11 cellular contexts compared by ENCODE assay signal in genomic region chr4:119729815-119730643, GRCh38.
DNase-seq lines count a peak whose midpoint lies in the region; TF ChIP-seq lines count a peak whose summit lies in the region.
"Had no signal": no experiment of that assay in that cellular context is flagged by ENCODE, and none has a peak within 500 bp of the region (broad histone marks: within the 10 kb centered on the region; RNA-seq: fewer than 3 reads in every experiment).

No MANE protein-coding gene starts in this region.

- peaks cover 8% of the 10 kb centered on the region for H3K9me3 Mint-ChIP-seq in chondrocyte (ENCODE audit: low read depth)

- H3K4me1 ChIP-seq in mesenchymal stem cell (ENCODE audit: control insufficient read depth, insufficient read depth, low read depth, low read length): peaks cover 4% of the 10 kb centered on the region
- no peaks in the 10 kb centered on the region for H3K4me1 ChIP-seq in thyroid gland

- intact Hi-C loops in thyroid gland (cut with DNase I): no loop called here

- H4K91ac ChIP-seq in mesenchymal stem cell (ENCODE audit: low read length): no peak overlapping the region

- H2BK120ac ChIP-seq in mesenchymal stem cell (ENCODE audit: low read depth, low read length): no peak overlapping the region

- no peak overlapping the region for H2BK15ac ChIP-seq in mesenchymal stem cell (ENCODE audit: low read depth, poor library complexity, severe bottlenecking)

- peak overlapping the region; percentile 94 for H3K27ac Mint-ChIP-seq in chondrocyte (ENCODE audit: unreplicated experiment)

- TF ChIP-seq POLR2A in thyroid gland (IDR thresholded peaks at IDR 0.05): no peak

- H3K27ac ChIP-seq in mesenchymal stem cell (ENCODE audit: low read length, poor library complexity, severe bottlenecking): peak overlapping the region; percentile 69
- H3K27ac ChIP-seq in thyroid gland: no peak overlapping the region

- DNase-seq in AG08395 (ENCODE audit: low spot score) (peak; percentile 51), LHCN-M2 (ENCODE audit: low read depth) (peak; percentile 87), chondrocyte (ENCODE audit: low spot score) (no peak), mesenchymal stem cell (peak; percentile 90), thyroid gland (no peak), NCI-H2081 treated with DMSO at 0.1 percent for 48 hours (lab: John Stamatoyannopoulos, UW) (no peak), anterior cingulate cortex (lab: John Stamatoyannopoulos, UW) (no peak), NCI-H187 (lab: John Stamatoyannopoulos, UW) (no peak)
- DNase-seq: activated effector memory CD4-positive, alpha-beta T cell treated with Interleukin-2 at 50 U/mL for 16 hours; COR-L47 had no signal

- H2AK5ac ChIP-seq in mesenchymal stem cell (ENCODE audit: low read length, severe bottlenecking): no peak overlapping the region

- no peaks in the 10 kb centered on the region for H3K79me1 ChIP-seq in mesenchymal stem cell (replicated peaks; ENCODE audit: low read length, poor library complexity, severe bottlenecking)

- peaks cover 100% of the 10 kb centered on the region for H3K4me1 Mint-ChIP-seq in chondrocyte (ENCODE audit: low read depth)

- H2AFZ ChIP-seq in mesenchymal stem cell (ENCODE audit: low read depth, low read length): no peak overlapping the region

- H3K9me3 ChIP-seq in mesenchymal stem cell (ENCODE audit: control insufficient read depth, low read length) (no peaks in the 10 kb centered on the region), thyroid gland (no peaks in the 10 kb centered on the region)

- no peaks in the 10 kb centered on the region for H3K36me3 ChIP-seq in mesenchymal stem cell (ENCODE audit: control insufficient read depth in 1 of 2, insufficient read depth in 2 of 2, low read depth in 1 of 2, low read length in 2 of 2)
- H3K36me3 ChIP-seq in thyroid gland: no peaks in the 10 kb centered on the region

- H3K4me2 ChIP-seq in mesenchymal stem cell (ENCODE audit: low read length, poor library complexity, severe bottlenecking): no peak overlapping the region

- H2BK5ac ChIP-seq in mesenchymal stem cell (ENCODE audit: low read depth, low read length, poor library complexity, severe bottlenecking): no peak overlapping the region

- H3K27me3 ChIP-seq in mesenchymal stem cell (ENCODE audit: control insufficient read depth in 1 of 2, insufficient read depth in 1 of 2, low read length in 2 of 2): no peaks in the 10 kb centered on the region
- no peaks in the 10 kb centered on the region for H3K27me3 ChIP-seq in thyroid gland

- WGBS in mesenchymal stem cell: 40% methylated on average over 1 of the region's 6 CpGs
- WGBS in thyroid gland, 2 donors: 64 to 75% methylated on average over 6 of the region's 6 CpGs

- no peak overlapping the region for H4K8ac ChIP-seq in mesenchymal stem cell (ENCODE audit: low read length)

- no peak overlapping the region for H3K23ac ChIP-seq in mesenchymal stem cell (ENCODE audit: low read length in 2 of 2)

- no peak overlapping the region for H3K4me3 Mint-ChIP-seq in chondrocyte (ENCODE audit: unreplicated experiment)

- no peak overlapping the region for H2BK12ac ChIP-seq in mesenchymal stem cell (ENCODE audit: low read length in 2 of 2)

- no peak overlapping the region for H3K4me3 ChIP-seq in mesenchymal stem cell (ENCODE audit: insufficient read depth in 1 of 2, low read depth in 1 of 2, low read length in 2 of 2)
- H3K4me3 ChIP-seq in thyroid gland (replicated peaks in 1 of 3): no peak overlapping the region
- H3K4me3 ChIP-seq: lung had no signal

- TF ChIP-seq CTCF in chondrocyte (IDR thresholded peaks at IDR 0.05): no peak
- no peak for TF ChIP-seq CTCF in thyroid gland (IDR thresholded peaks at IDR 0.05)

- no peak overlapping the region for H3K4ac ChIP-seq in mesenchymal stem cell (ENCODE audit: low read depth in 1 of 2, low read length in 2 of 2)

- no peaks in the 10 kb centered on the region for H3K27me3 Mint-ChIP-seq in chondrocyte (ENCODE audit: low read depth)

- H3K36me3 Mint-ChIP-seq in chondrocyte (ENCODE audit: low read depth): peaks cover 3% of the 10 kb centered on the region

- no peak overlapping the region for H3K9ac ChIP-seq in mesenchymal stem cell (ENCODE audit: low read length)

- no peak overlapping the region for H3K14ac ChIP-seq in mesenchymal stem cell (ENCODE audit: low read length in 2 of 2)

- peak overlapping the region in 1 of 2 experiments; percentile 56 for H3K18ac ChIP-seq in mesenchymal stem cell (ENCODE audit: low read depth in 1 of 2, low read length in 2 of 2)

Comparison
In these comparisons a context has a peak if more than half of its experiments do, and no peak if none do; other contexts are left out.
1. DNase-seq: peak in AG08395 (single experiment), LHCN-M2 (single experiment) and mesenchymal stem cell (single experiment); none in chondrocyte (single experiment), thyroid gland (0 of 2), NCI-H2081 treated with DMSO at 0.1 percent for 48 hours (single experiment), anterior cingulate cortex (0 of 58) and NCI-H187 (0 of 2).